24 cellular contexts compared by ENCODE assay signal in the genomic region with DNA sequence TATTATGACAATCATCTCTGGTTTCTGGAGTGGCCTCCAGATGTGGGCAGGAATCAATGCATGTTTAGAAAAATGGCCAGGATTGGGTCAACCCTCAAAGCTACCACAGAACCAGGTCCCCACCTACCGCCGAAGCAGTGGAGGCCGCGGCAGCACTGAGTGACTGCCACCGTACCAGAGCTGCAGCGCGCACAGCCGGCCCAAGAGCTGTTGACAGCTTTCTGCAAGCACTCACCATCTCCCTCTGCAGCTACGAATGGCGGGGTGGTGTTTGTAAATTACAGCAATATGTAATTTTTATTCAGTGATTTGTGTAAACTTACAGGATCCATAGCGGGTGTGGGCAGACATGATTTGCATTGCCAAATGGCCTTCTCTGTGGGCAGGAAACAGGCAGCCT.
"Had no signal": no experiment of that assay in that cellular context is flagged by ENCODE, and none has a peak within 500 bp of the region (broad histone marks: within the 10 kb centered on the region; RNA-seq: fewer than 3 reads in every experiment).

No MANE protein-coding gene starts in this region.

- H3K4me3 Mint-ChIP-seq: IgD-negative memory B cell had no signal

- H3K4me3 ChIP-seq: K562, SJCRH30 had no signal

- H3K27ac Mint-ChIP-seq: IgD-negative memory B cell had no signal

- H3K27ac ChIP-seq: KMS-11, SJCRH30 had no signal

- ATAC-seq: HepG2, K562, Panc1, PC-3, Right ventricle myocardium inferior, SK-N-SH treated with all-trans-retinoic acid at 6 μM for 48 hours had no signal

- H3K36me3 ChIP-seq: SJCRH30 had no signal

- H3K4me1 ChIP-seq: SJCRH30 had no signal

- H3K9me3 ChIP-seq: SJCRH30 had no signal

- DNase-seq: MV-4-11, NCI-H1048, NCI-H1105, NCI-H1417, NCI-H1436 treated with DMSO at 0.1 percent for 48 hours, NCI-H1694, NCI-H187 treated with DMSO at 0.1 percent for 48 hours, NCI-H2029 treated with DMSO at 0.1 percent for 48 hours, NCI-H2171 treated with DMSO at 0.1 percent for 48 hours, NCI-H345, NCI-H446 treated with DMSO at 0.1 percent for 48 hours, NCI-H510A treated with DMSO at 0.1 percent for 48 hours, NCI-H69, NCI-H774, PC-3, SHP77 treated with DMSO at 0.1 percent for 48 hours, SJCRH30 had no signal
